In the genomic region with DNA sequence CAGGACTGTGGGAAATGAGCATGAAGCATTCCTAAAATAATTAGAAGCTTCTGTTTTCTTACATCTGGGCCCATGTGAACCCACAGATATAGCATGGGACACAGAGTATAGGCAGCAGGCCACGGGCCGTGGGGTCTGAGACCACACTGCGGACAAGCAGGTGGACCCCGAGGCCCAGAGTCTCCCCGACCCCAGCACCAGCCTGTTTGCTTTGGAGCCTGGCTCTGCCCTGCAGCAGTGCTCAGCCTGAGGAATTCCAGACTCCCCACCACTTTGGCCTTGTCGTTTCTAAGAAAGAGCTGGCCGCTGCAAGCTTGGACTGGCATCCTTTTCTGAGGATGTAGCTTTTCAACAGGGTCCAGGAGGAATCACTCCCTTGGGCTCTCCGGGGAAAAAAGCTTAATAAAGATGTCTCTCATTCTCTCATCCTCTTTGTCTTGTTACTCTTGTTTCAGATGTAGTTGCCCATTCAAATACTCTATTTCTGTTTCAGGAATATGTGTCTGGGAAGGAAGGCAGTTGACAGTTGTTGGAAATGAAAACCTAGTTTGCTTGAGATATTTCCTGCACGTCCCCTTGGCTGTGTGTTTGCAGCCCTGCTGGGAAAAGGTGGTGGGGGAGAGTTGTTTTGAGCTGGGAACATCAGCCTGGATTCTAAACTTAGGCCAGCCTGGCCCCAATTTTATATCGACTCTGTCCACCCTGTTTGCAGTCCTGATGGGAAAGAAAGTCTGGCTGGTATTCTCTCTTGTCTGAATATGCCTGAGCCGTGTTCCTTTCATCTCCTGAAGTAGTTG, we compare ENCODE assay signal across 21 cellular contexts.
A peak's percentile ranks its signal among the peaks of the same experiment; 100 is the strongest.
DNase-seq lines count a peak whose midpoint lies in the region; ATAC-seq and TF ChIP-seq lines count a peak whose summit lies in the region.
"Had no signal": no experiment of that assay in that cellular context is flagged by ENCODE, and none has a peak within 500 bp of the region (broad histone marks: within the 10 kb centered on the region; RNA-seq: fewer than 3 reads in every experiment).

No MANE protein-coding gene starts in this region.

- H3K27me3 ChIP-seq in SK-N-SH (ENCODE audit: insufficient read depth) (no peaks in the 10 kb centered on the region), layer of hippocampus (ENCODE audit: control insufficient read depth, insufficient read depth, low read length) (no peaks in the 10 kb centered on the region), osteoblast (ENCODE audit: insufficient read depth, low read length) (no peaks in the 10 kb centered on the region), tibial artery (no peaks in the 10 kb centered on the region), hepatocyte (no peaks in the 10 kb centered on the region)
- H3K27me3 ChIP-seq: breast epithelium, transverse colon had no signal

- TF ChIP-seq RAD21 in SK-N-SH (IDR thresholded peaks at IDR 0.05; ENCODE audit: low read length): no peak

- DNase-seq in SK-N-SH (no peak), osteoblast (ENCODE audit: insufficient read length, low spot score, missing footprints) (peak; percentile 65), tibial artery (no peak), hepatocyte (ENCODE audit: low spot score) (no peak)
- DNase-seq: CD4-positive, CD25-positive, alpha-beta regulatory T cell; islet precursor cell; NCI-H1105; NCI-H1930; NCI-H226; stimulated activated CD4-positive, alpha-beta T cell treated with anti-CD3 and anti-CD28 coated beads, Interleukin-2, amount 100 ng/mL, for 48 hours; stimulated activated naive CD4-positive, alpha-beta T cell; T-helper 9 cell; transverse colon had no signal

- CTCF ChIA-PET in SK-N-SH (lab: Yijun Ruan, JAX): interaction anchor here (0.9 to 1.9 kb wide), 4 partner anchors 16 to 112 kb away, joined by 3 to 5 read pairs (median 4); no protein-coding TSS in a partner anchor

- H3K79me2 ChIP-seq in SK-N-SH (ENCODE audit: insufficient read depth) (no peaks in the 10 kb centered on the region), osteoblast (ENCODE audit: insufficient read depth, low read length) (no peaks in the 10 kb centered on the region), hepatocyte (no peaks in the 10 kb centered on the region)

- no peak overlapping the region for H3K4me2 ChIP-seq in SK-N-SH
- no peak overlapping the region for H3K4me2 ChIP-seq in osteoblast (ENCODE audit: insufficient read depth, low read length)
- no peak overlapping the region for H3K4me2 ChIP-seq in hepatocyte

- no peak for TF ChIP-seq EP300 in SK-N-SH (IDR thresholded peaks at IDR 0.05; ENCODE audit: borderline replicate concordance in 1 of 2, low read depth in 1 of 2, low read length in 1 of 2)

- H3K9me3 ChIP-seq in SK-N-SH (no peaks in the 10 kb centered on the region), osteoblast (ENCODE audit: low read depth, low read length) (no peaks in the 10 kb centered on the region), tibial artery (no peaks in the 10 kb centered on the region), hepatocyte (ENCODE audit: low read depth) (no peaks in the 10 kb centered on the region)
- H3K9me3 ChIP-seq: breast epithelium, transverse colon had no signal

- no peak overlapping the region for H3K9ac ChIP-seq in SK-N-SH

- H2AFZ ChIP-seq in SK-N-SH (ENCODE audit: low read depth) (no peak overlapping the region), osteoblast (ENCODE audit: low read length) (no peak overlapping the region), hepatocyte (no peak overlapping the region)

- peak; percentile 28; the same call in 1 of the 3 replicates for ATAC-seq in SK-N-SH treated with all-trans-retinoic acid at 6 μM for 48 hours
- ATAC-seq in HG03469 (IDR thresholded peaks at IDR 0.05; ENCODE audit: unreplicated experiment): no peak
- no peak for ATAC-seq in HG02981 (IDR thresholded peaks at IDR 0.05; ENCODE audit: unreplicated experiment)

- no peaks in the 10 kb centered on the region for H3F3A ChIP-seq in SK-N-SH (replicated peaks; ENCODE audit: insufficient read depth)

- TF ChIP-seq CTCF in SK-N-SH (IDR thresholded peaks at IDR 0.05): no peak
- no peak for TF ChIP-seq CTCF in osteoblast (IDR thresholded peaks at IDR 0.05; ENCODE audit: extremely low read depth, low read depth, low read length)
- no peak for TF ChIP-seq CTCF in tibial artery (IDR thresholded peaks at IDR 0.05)
- no peak for TF ChIP-seq CTCF in hepatocyte (IDR thresholded peaks at IDR 0.05; ENCODE audit: poor library complexity)

- H3K4me3 ChIP-seq in SK-N-SH (ENCODE audit: low read depth in 2 of 2, low read length in 1 of 2): no peak overlapping the region
- H3K4me3 ChIP-seq in osteoblast (ENCODE audit: insufficient read depth, low read length): no peak overlapping the region
- H3K4me3 ChIP-seq in tibial artery: no peak overlapping the region
- no peak overlapping the region for H3K4me3 ChIP-seq in hepatocyte
- H3K4me3 ChIP-seq: breast epithelium, SK-N-MC, transverse colon had no signal

- H3K27ac ChIP-seq in SK-N-SH (ENCODE audit: low read depth in 2 of 2, low read length in 1 of 2): no peak overlapping the region
- H3K27ac ChIP-seq in layer of hippocampus (ENCODE audit: low read depth, low read length): peak overlapping the region; percentile 40
- H3K27ac ChIP-seq in osteoblast (ENCODE audit: low read depth, low read length): no peak overlapping the region
- H3K27ac ChIP-seq in tibial artery: peak overlapping the region; percentile 50 to 62
- no peak overlapping the region for H3K27ac ChIP-seq in hepatocyte
- H3K27ac ChIP-seq: 22Rv1, breast epithelium, RWPE1, SK-N-MC had no signal

- no peaks in the 10 kb centered on the region for H3K9me2 ChIP-seq in SK-N-SH
- H3K9me2 ChIP-seq in hepatocyte (replicated peaks; ENCODE audit: insufficient read depth): no peaks in the 10 kb centered on the region

- POLR2A ChIA-PET in SK-N-SH (lab: Yijun Ruan, JAX): no interaction called here

- H3K36me3 ChIP-seq in SK-N-SH (replicated peaks in 1 of 2; ENCODE audit: control insufficient read depth in 1 of 2, insufficient read depth in 2 of 2, low read length in 1 of 2): no peaks in the 10 kb centered on the region
- H3K36me3 ChIP-seq in osteoblast (ENCODE audit: insufficient read depth, low read length): no peaks in the 10 kb centered on the region
- H3K36me3 ChIP-seq in tibial artery: no peaks in the 10 kb centered on the region
- no peaks in the 10 kb centered on the region for H3K36me3 ChIP-seq in hepatocyte (replicated peaks; ENCODE audit: insufficient read depth, low read depth)
- H3K36me3 ChIP-seq: breast epithelium, transverse colon had no signal

- intact Hi-C loops in tibial artery (cut with DNase I; ENCODE audit: low total_unique reads): no loop called here

- peaks cover 0 to 19% of the 10 kb centered on the region in 2 experiments; a peak in 1 of 4 replicates for H3K4me1 ChIP-seq in SK-N-SH (ENCODE audit: control insufficient read depth in 1 of 2, insufficient read depth in 2 of 2, low read depth in 1 of 2, low read length in 1 of 2)
- no peaks in the 10 kb centered on the region for H3K4me1 ChIP-seq in osteoblast (ENCODE audit: insufficient read depth, low read length)
- peaks cover 0 to 50% (median 32%) of the 10 kb centered on the region in 4 donors for H3K4me1 ChIP-seq in tibial artery
- H3K4me1 ChIP-seq in hepatocyte (ENCODE audit: insufficient read depth): peaks cover 5% of the 10 kb centered on the region
- H3K4me1 ChIP-seq: breast epithelium had no signal

- WGBS in SK-N-SH (ENCODE audit: low lambda C conversion rate): 84% methylated on average over 7 of the region's 11 CpGs
- 69% methylated on average over 11 of the region's 11 CpGs for WGBS in hepatocyte (ENCODE audit: low lambda C conversion rate, missing lambda C conversion rate)

- H4K20me1 ChIP-seq in SK-N-SH (ENCODE audit: insufficient read depth) (no peaks in the 10 kb centered on the region), osteoblast (ENCODE audit: insufficient read depth, low read length) (no peaks in the 10 kb centered on the region), hepatocyte (ENCODE audit: insufficient read depth, poor library complexity, severe bottlenecking) (no peaks in the 10 kb centered on the region)

TF ChIP-seq in SK-N-SH treated with all-trans-retinoic acid at 6 μM for 48 hours, 23 proteins besides CTCF, POLR2A, EP300 and RAD21 (continues in another document):
- TF ChIP-seq, protein P1, sequence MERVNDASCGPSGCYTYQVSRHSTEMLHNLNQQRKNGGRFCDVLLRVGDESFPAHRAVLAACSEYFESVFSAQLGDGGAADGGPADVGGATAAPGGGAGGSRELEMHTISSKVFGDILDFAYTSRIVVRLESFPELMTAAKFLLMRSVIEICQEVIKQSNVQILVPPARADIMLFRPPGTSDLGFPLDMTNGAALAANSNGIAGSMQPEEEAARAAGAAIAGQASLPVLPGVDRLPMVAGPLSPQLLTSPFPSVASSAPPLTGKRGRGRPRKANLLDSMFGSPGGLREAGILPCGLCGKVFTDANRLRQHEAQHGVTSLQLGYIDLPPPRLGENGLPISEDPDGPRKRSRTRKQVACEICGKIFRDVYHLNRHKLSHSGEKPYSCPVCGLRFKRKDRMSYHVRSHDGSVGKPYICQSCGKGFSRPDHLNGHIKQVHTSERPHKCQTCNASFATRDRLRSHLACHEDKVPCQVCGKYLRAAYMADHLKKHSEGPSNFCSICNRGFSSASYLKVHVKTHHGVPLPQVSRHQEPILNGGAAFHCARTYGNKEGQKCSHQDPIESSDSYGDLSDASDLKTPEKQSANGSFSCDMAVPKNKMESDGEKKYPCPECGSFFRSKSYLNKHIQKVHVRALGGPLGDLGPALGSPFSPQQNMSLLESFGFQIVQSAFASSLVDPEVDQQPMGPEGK (CRISPR knock-in tag; IDR thresholded peaks at IDR 0.05; ENCODE audit: borderline replicate concordance): no peak
- TF ChIP-seq GLIS3 (CRISPR knock-in tag; IDR thresholded peaks at IDR 0.05): no peak
- no peak for TF ChIP-seq RARB (CRISPR knock-in tag; IDR thresholded peaks at IDR 0.05)
- no peak for TF ChIP-seq ZC3H10 (CRISPR knock-in tag; IDR thresholded peaks at IDR 0.05)

TF ChIP-seq in SK-N-SH, 30 proteins besides CTCF, POLR2A, EP300 and RAD21:
- TF ChIP-seq JUND (IDR thresholded peaks at IDR 0.05) (no peak), SMC3 (IDR thresholded peaks at IDR 0.05; ENCODE audit: low read depth, low read length) (no peak)
- TF ChIP-seq, protein P2, sequence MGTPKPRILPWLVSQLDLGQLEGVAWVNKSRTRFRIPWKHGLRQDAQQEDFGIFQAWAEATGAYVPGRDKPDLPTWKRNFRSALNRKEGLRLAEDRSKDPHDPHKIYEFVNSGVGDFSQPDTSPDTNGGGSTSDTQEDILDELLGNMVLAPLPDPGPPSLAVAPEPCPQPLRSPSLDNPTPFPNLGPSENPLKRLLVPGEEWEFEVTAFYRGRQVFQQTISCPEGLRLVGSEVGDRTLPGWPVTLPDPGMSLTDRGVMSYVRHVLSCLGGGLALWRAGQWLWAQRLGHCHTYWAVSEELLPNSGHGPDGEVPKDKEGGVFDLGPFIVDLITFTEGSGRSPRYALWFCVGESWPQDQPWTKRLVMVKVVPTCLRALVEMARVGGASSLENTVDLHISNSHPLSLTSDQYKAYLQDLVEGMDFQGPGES (IDR thresholded peaks at IDR 0.05; ENCODE audit: low read depth, low read length): no peak
TF ChIP-seq in SK-N-SH: peak in this region for 0.

Comparison
In these comparisons a context has a peak if more than half of its experiments do, and no peak if none do; other contexts are left out.
1. H3K27ac ChIP-seq: peak in layer of hippocampus (single experiment) and tibial artery (2 of 2); none in SK-N-SH (0 of 2), osteoblast (single experiment) and hepatocyte (single experiment).